ENCODE assay signal across 25 cellular contexts in the genomic region with DNA sequence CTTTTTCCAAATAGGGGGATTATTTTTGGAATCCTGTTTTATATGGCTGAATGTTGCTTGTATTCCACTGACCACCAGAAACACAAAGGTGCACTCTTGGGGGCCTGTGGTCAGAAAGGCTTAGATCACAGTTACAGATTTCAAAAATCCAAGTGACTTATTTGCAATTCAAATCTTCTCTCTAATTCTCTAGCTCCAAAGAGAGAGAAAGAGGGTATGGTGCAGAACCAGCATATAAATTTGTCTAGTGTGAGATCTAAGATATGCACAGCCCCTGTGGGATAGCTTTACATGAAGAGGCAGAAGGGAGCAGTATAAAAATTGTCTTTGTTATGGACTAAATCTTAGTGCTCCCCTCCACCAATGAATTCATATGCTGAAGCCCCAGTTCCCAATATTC.
"Had no signal": no experiment of that assay in that cellular context is flagged by ENCODE, and none has a peak within 500 bp of the region (broad histone marks: within the 10 kb centered on the region; RNA-seq: fewer than 3 reads in every experiment).

No MANE protein-coding gene starts in this region.

- H3K4me1 ChIP-seq: colonic mucosa, esophagus squamous epithelium, gastrocnemius medialis, heart right ventricle, left lung, lower lobe of right lung had no signal

- ATAC-seq: effector memory CD8-positive, alpha-beta T cell; esophagus mucosa; gastrocnemius medialis; heart right ventricle; left cardiac atrium; left lung; left ventricle myocardium superior; lower lobe of right lung; mucosa of descending colon had no signal

- H3K27me3 ChIP-seq: colonic mucosa, esophagus squamous epithelium, gastrocnemius medialis, heart right ventricle, left lung had no signal

- H3K4me3 ChIP-seq: colonic mucosa, esophagus squamous epithelium, gastrocnemius medialis, heart right ventricle, left lung, lower lobe of right lung, mucosa of descending colon had no signal

- H3K4me1 Mint-ChIP-seq: endodermal cell had no signal

- H3K27ac Mint-ChIP-seq: dendritic cell treated with granulocyte-macrophage colony-stimulating factor and Interleukin-4, amounts not matched to agents 40 ng/mL and 50 ng/mL, for 4 days; effector memory CD8-positive, alpha-beta T cell; endodermal cell; mesothelial cell of epicardium; naive B cell had no signal

- H3K27ac ChIP-seq: colonic mucosa, epithelial cell of prostate, esophagus squamous epithelium, gastrocnemius medialis, heart right ventricle, left lung, lower lobe of right lung had no signal

- H3K27me3 Mint-ChIP-seq: dendritic cell treated with granulocyte-macrophage colony-stimulating factor and Interleukin-4, amounts not matched to agents 40 ng/mL and 50 ng/mL, for 4 days; effector memory CD8-positive, alpha-beta T cell had no signal

- H3K9me3 ChIP-seq: colonic mucosa, esophagus squamous epithelium, gastrocnemius medialis, lower lobe of right lung, mucosa of descending colon had no signal

- H3K9me3 Mint-ChIP-seq: dendritic cell treated with granulocyte-macrophage colony-stimulating factor and Interleukin-4, amounts not matched to agents 40 ng/mL and 50 ng/mL, for 4 days; endodermal cell had no signal

- DNase-seq: colonic mucosa; cortex of kidney; effector CD8-positive, alpha-beta T cell; effector memory CD8-positive, alpha-beta T cell; endodermal cell; erythroblast; esophagus squamous epithelium; foreskin fibroblast; foreskin melanocyte; gastrocnemius medialis; glutamatergic neuron; head of caudate nucleus; heart right ventricle; hippocampal formation; left cardiac atrium; left lung; left ventricle myocardium superior; lower lobe of right lung; mesenchymal stem cell; mucosa of descending colon; naive B cell had no signal

- H3K4me3 Mint-ChIP-seq: dendritic cell treated with granulocyte-macrophage colony-stimulating factor and Interleukin-4, amounts not matched to agents 40 ng/mL and 50 ng/mL, for 4 days; effector memory CD8-positive, alpha-beta T cell; endodermal cell; mesothelial cell of epicardium; naive B cell had no signal

- H3K36me3 Mint-ChIP-seq: mesothelial cell of epicardium, naive B cell had no signal

- H3K36me3 ChIP-seq: colonic mucosa, esophagus squamous epithelium, gastrocnemius medialis, heart right ventricle, left lung, lower lobe of right lung had no signal
